8 cellular contexts compared by ENCODE assay signal in the genomic region with DNA sequence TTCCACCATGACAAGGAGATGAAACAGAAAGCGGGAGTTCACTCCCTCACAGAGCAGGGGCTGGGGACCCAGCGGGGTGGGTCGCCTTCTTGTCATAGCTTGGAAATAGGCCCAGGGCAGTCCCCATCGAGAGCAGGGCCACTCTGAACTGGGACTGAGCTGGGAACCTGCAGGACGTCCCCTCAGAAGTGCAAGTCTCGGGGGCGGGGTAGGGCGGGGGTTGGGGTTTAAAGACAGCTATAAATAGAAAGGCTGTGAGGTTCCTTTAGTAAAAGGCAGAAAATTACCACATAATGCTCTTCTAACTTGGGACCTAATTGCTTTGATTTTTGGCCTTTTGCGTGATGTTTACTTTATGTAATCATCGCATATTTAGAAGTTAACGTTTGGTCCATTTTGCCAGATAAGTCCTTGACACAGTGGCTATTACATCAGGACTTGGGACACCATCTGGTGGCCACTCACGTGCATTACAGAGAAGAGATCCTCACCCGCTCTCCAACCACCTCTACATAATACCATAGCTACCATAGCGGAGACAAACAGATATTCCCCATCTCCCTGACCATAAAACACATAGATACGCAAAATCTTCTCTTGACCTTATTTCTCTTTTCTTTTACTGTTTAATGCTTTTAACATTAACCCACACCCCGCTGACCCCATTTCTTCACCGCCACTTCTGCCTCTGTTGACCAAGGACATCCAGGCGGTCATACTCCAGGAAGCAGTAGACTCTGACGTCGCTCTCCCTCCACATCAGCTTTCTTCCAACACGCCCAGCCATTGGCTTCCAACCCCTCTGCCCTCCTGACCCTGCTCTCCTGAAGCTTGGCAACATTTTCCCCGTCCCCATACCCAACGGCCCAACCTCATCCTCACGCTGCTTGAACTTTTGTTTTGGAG. TPM values are rescaled to one million over a fixed set of nuclear protein-coding genes. Genes with fewer than 3 reads are reported as not detected.
DNase-seq lines count a peak whose midpoint lies in the region; ATAC-seq and TF ChIP-seq lines count a peak whose summit lies in the region.

No MANE protein-coding gene starts in this region.

- peaks cover 7% of the 10 kb centered on the region for H3K27me3 Mint-ChIP-seq in H9 (ENCODE audit: low read depth)
- no peaks in the 10 kb centered on the region for H3K27me3 Mint-ChIP-seq in activated CD8-positive, alpha-beta T cell treated with anti-CD3 and anti-CD28 coated beads, Interleukin-2, amount 10 ng/mL, durations not matched to agents 7 days and 5 days (ENCODE audit: low read depth)

- POLR2A ChIA-PET in activated CD8-positive, alpha-beta T cell treated with anti-CD3 and anti-CD28 coated beads, Interleukin-2, amount 10 ng/mL, durations not matched to agents 7 days and 5 days (lab: Charles Lee) = interaction anchor here (0.6 to 0.9 kb wide), 4 partner anchors 9 to 103 kb away, joined by 3 to 4 read pairs (median 4); no protein-coding TSS in a partner anchor

- H3K9me3 Mint-ChIP-seq in H9 = no peaks in the 10 kb centered on the region
- H3K9me3 Mint-ChIP-seq in activated CD8-positive, alpha-beta T cell treated with anti-CD3 and anti-CD28 coated beads, Interleukin-2, amount 10 ng/mL, durations not matched to agents 7 days and 5 days (ENCODE audit: insufficient read depth) = no peaks in the 10 kb centered on the region

- no peak overlapping the region for H3K18ac ChIP-seq in H9 (ENCODE audit: insufficient read length, low read depth, low read length)

- no peak for TF ChIP-seq POLR2A in transverse colon (IDR thresholded peaks at IDR 0.05)

- H3K4me3 ChIP-seq in transverse colon = no peak overlapping the region

- H3K23ac ChIP-seq in H9 (ENCODE audit: insufficient read length, low read depth, low read length) = no peak overlapping the region

- peaks cover 4% of the 10 kb centered on the region for H3K23me2 ChIP-seq in H9 (ENCODE audit: insufficient read length, low read depth, low read length, poor library complexity, severe bottlenecking)

- H3K27me3 ChIP-seq in H9 (ENCODE audit: insufficient read depth, low read length) = no peaks in the 10 kb centered on the region
- no peaks in the 10 kb centered on the region for H3K27me3 ChIP-seq in transverse colon

- DNase-seq in CMK (ENCODE audit: low read depth) = peak; percentile 30
- DNase-seq in H9 = peak; percentile 80
- peak; percentile 76 for DNase-seq in NCI-H748 (lab: John Stamatoyannopoulos, UW; ENCODE audit: unreplicated experiment)
- DNase-seq in activated CD8-positive, alpha-beta T cell treated with anti-CD3 and anti-CD28 coated beads, Interleukin-2, amount 10 ng/mL, durations not matched to agents 7 days and 5 days = peak; percentile 75
- peak; percentile 41 for DNase-seq in midbrain (lab: John Stamatoyannopoulos, UW)
- peak; percentile 53 for DNase-seq in transverse colon

- no peak overlapping the region for H4K5ac ChIP-seq in H9 (ENCODE audit: insufficient read length, low read depth, low read length)

- no peaks in the 10 kb centered on the region for H3K36me3 Mint-ChIP-seq in H9 (ENCODE audit: insufficient read depth in 1 of 3, low read depth in 3 of 3)
- peaks cover 70% of the 10 kb centered on the region for H3K36me3 Mint-ChIP-seq in activated CD8-positive, alpha-beta T cell treated with anti-CD3 and anti-CD28 coated beads, Interleukin-2, amount 10 ng/mL, durations not matched to agents 7 days and 5 days (ENCODE audit: low read depth)

- peak overlapping the region; percentile 67 for H3K4me2 ChIP-seq in H9 (ENCODE audit: insufficient read depth, insufficient read length, low read length)

- intact Hi-C loops in transverse colon (cut with DNase I; ENCODE audit: low total_unique reads) = loop anchor here (5.0 kb wide), 1 partner anchor 1502 kb away; no protein-coding TSS in a partner anchor

- no peak overlapping the region for H2BK120ac ChIP-seq in H9 (ENCODE audit: low read depth, low read length, poor library complexity, severe bottlenecking)

- H3K4me1 ChIP-seq in H9 (ENCODE audit: insufficient read depth, low read length) = no peaks in the 10 kb centered on the region
- peaks cover 0 to 5% (median 0%) of the 10 kb centered on the region in 4 donors for H3K4me1 ChIP-seq in transverse colon

- H2BK20ac ChIP-seq in H9 (ENCODE audit: low read depth, low read length, poor library complexity, severe bottlenecking) = no peak overlapping the region

- no peaks in the 10 kb centered on the region for H4K20me1 ChIP-seq in H9 (ENCODE audit: control insufficient read depth, insufficient read depth, insufficient read length)

- H3K79me2 ChIP-seq in H9 (ENCODE audit: insufficient read depth, low read length) = no peaks in the 10 kb centered on the region

- no peak overlapping the region for H3K56ac ChIP-seq in H9 (ENCODE audit: insufficient read length, low read depth, low read length)

- no peak overlapping the region for H2BK12ac ChIP-seq in H9 (ENCODE audit: insufficient read length, low read depth, low read length)

- no peak overlapping the region for H2BK5ac ChIP-seq in H9 (ENCODE audit: insufficient read length, low read length)

- TF ChIP-seq EP300 in transverse colon (IDR thresholded peaks at IDR 0.05; ENCODE audit: low read depth) = no peak

- no peak overlapping the region for H3K9ac ChIP-seq in H9 (ENCODE audit: extremely low read depth, insufficient read length, low read length)

- H3K27ac ChIP-seq in H9 (ENCODE audit: insufficient read length, low read depth, low read length) (no peak overlapping the region), transverse colon (no peak overlapping the region)

- no CpG with 5 or more reads among the region's 24 CpGs for WGBS in H9 (ENCODE audit: extremely low coverage, insufficient read length, low lambda C conversion rate)
- WGBS in transverse colon (ENCODE audit: low coverage in 1 of 2), 2 donors = 46 to 62% methylated on average over 10 to 24 of the region's 24 CpGs

- peak; percentile 90 for TF ChIP-seq CTCF in H9 (conservative IDR thresholded peaks at IDR 0.05)
- TF ChIP-seq CTCF in transverse colon (IDR thresholded peaks at IDR 0.05) = peak; percentile 60 to 80 (median 76)

- no peak overlapping the region for H2BK15ac ChIP-seq in H9 (ENCODE audit: low read depth, low read length)

- no peak overlapping the region for H3T11ph ChIP-seq in H9 (ENCODE audit: low read length)

- H2AFZ ChIP-seq in H9 (ENCODE audit: low read length) = no peak overlapping the region

- ATAC-seq in activated CD8-positive, alpha-beta T cell treated with anti-CD3 and anti-CD28 coated beads, Interleukin-2, amount 10 ng/mL, durations not matched to agents 7 days and 5 days = no peak
- ATAC-seq in esophagus mucosa (peak; percentile 72), GM18502 (IDR thresholded peaks at IDR 0.05; ENCODE audit: poor library complexity, unreplicated experiment) (no peak)

- H3K36me3 ChIP-seq in transverse colon = no peaks in the 10 kb centered on the region

- H3K27ac Mint-ChIP-seq in H9 = no peak overlapping the region
- H3K27ac Mint-ChIP-seq in activated CD8-positive, alpha-beta T cell treated with anti-CD3 and anti-CD28 coated beads, Interleukin-2, amount 10 ng/mL, durations not matched to agents 7 days and 5 days = peak overlapping the region; percentile 26

- H4K8ac ChIP-seq in H9 (replicated peaks; ENCODE audit: insufficient read length, low read depth, low read length) = no peak overlapping the region

- H3K79me1 ChIP-seq in H9 (ENCODE audit: insufficient read depth, low read depth, low read length, poor library complexity, severe bottlenecking) = no peaks in the 10 kb centered on the region

- H3K4me3 Mint-ChIP-seq in H9 = peak overlapping the region; percentile 37 to 70; a peak in 4 of 5 replicates
- no peak overlapping the region for H3K4me3 Mint-ChIP-seq in activated CD8-positive, alpha-beta T cell treated with anti-CD3 and anti-CD28 coated beads, Interleukin-2, amount 10 ng/mL, durations not matched to agents 7 days and 5 days

- in situ Hi-C loops in transverse colon (cut with MboI; ENCODE audit: low pct_ligation_motif_present in 1 of 4, low pct_unique_long_range_greater_than_20kb in 1 of 4, low sequenced_read_pairs in 3 of 4) = loop anchor here in 1 of 4 donors (25.0 kb wide), 1 partner anchor 92 kb away; no protein-coding TSS in a partner anchor

- H3K14ac ChIP-seq in H9 (ENCODE audit: insufficient read depth, low read length) = no peak overlapping the region

- no peak overlapping the region for H4K91ac ChIP-seq in H9 (ENCODE audit: insufficient read length, low read depth, low read length)

- no peak overlapping the region for H2AK5ac ChIP-seq in H9 (ENCODE audit: insufficient read length, low read length)

- no peak overlapping the region for H3K4ac ChIP-seq in H9 (ENCODE audit: low read depth, low read length)

- peaks cover 26 to 34% of the 10 kb centered on the region in 2 experiments for H3K4me1 Mint-ChIP-seq in H9
- H3K4me1 Mint-ChIP-seq in activated CD8-positive, alpha-beta T cell treated with anti-CD3 and anti-CD28 coated beads, Interleukin-2, amount 10 ng/mL, durations not matched to agents 7 days and 5 days (ENCODE audit: low read depth) = peaks cover 71% of the 10 kb centered on the region

- CTCF ChIA-PET in activated CD8-positive, alpha-beta T cell treated with anti-CD3 and anti-CD28 coated beads, Interleukin-2, amount 10 ng/mL, durations not matched to agents 7 days and 5 days (lab: Charles Lee) = interaction anchor here (0.5 to 3.2 kb wide), 44 partner anchors 12 to 645 kb away, joined by 3 to 34 read pairs (median 4); a partner anchor contains a TSS

- H3K9me3 ChIP-seq in H9 (ENCODE audit: control insufficient read depth, low read depth, low read length) (no peaks in the 10 kb centered on the region), transverse colon (no peaks in the 10 kb centered on the region)

RNA-seq across cellular contexts. Expression of a gene that starts 27.5 kb away (rescaled TPM):
- 0.15 TPM in 1 of 2 replicates, not detected in the other for total RNA-seq in H9 (2021)
- 10 to 100 TPM; 18.3 to 20.7 TPM for total RNA-seq in activated CD8-positive, alpha-beta T cell treated with anti-CD3 and anti-CD28 coated beads, Interleukin-2, amount 10 ng/mL, durations not matched to agents 7 days and 5 days
- total RNA-seq in esophagus mucosa = 0.16 TPM
- 1 to 10 TPM in 1 of 4 donors, under 1 TPM in 1, not detected in 2; 0.55 to 1.4 TPM for total RNA-seq in transverse colon

Comparison
In these comparisons a context has a peak if more than half of its experiments do, and no peak if none do; other contexts are left out.
1. DNase-seq: peak in every context shown above with its lines; median percentile 80 in H9; 76 in NCI-H748; 75 in activated CD8-positive, alpha-beta T cell treated with anti-CD3 and anti-CD28 coated beads, Interleukin-2, amount 10 ng/mL, durations not matched to agents 7 days and 5 days; 53 in transverse colon; 41 in midbrain; 30 in CMK.
2. RNA of a gene that starts 27.5 kb away (total RNA-seq): 18.3 to 20.7 TPM in activated CD8-positive, alpha-beta T cell treated with anti-CD3 and anti-CD28 coated beads, Interleukin-2, amount 10 ng/mL, durations not matched to agents 7 days and 5 days; 0.55 to 1.4 TPM in transverse colon, 0.16 TPM in esophagus mucosa (single experiment) and 0.15 TPM in H9; every median in the first group is over 4 times any median in the second.